ENCODE assay signal across 1 cellular context in genomic region chr18:8882632-8883408, GRCh38.
TF ChIP-seq lines count a peak whose summit lies in the region.

No MANE protein-coding gene starts in this region.

TF ChIP-seq in GM23338, 12 proteins besides CTCF, POLR2A, EP300 and RAD21 (continued from another document):
- TF ChIP-seq ZNF462 (CRISPR knock-in tag; IDR thresholded peaks at IDR 0.05) (no peak), JUNB (IDR thresholded peaks at IDR 0.05; ENCODE audit: unreplicated experiment) (no peak)
